ENCODE assay signal across 1 cellular context in genomic region chr4:145799225-145799624, GRCh38.
TF ChIP-seq lines count a peak whose summit lies in the region.

No MANE protein-coding gene starts in this region.

TF ChIP-seq in GM23338, 12 proteins besides CTCF, POLR2A, EP300 and RAD21 (continued from another document):
- TF ChIP-seq REST (IDR thresholded peaks at IDR 0.05; ENCODE audit: unreplicated experiment) = no peak
